In genomic region chr3:14175383-14176037, GRCh38 we compare ENCODE assay signal across 9 cellular contexts. TPM values are rescaled to one million over a fixed set of nuclear protein-coding genes. Genes with fewer than 3 reads are reported as not detected.
A peak's percentile ranks its signal among the peaks of the same experiment; 100 is the strongest.
DNase-seq lines count a peak whose midpoint lies in the region; ATAC-seq and TF ChIP-seq lines count a peak whose summit lies in the region.
"Had no signal": no experiment of that assay in that cellular context is flagged by ENCODE, and none has a peak within 500 bp of the region (broad histone marks: within the 10 kb centered on the region; RNA-seq: fewer than 3 reads in every experiment).

No MANE protein-coding gene starts in this region.

- H3K9ac ChIP-seq in H9 (ENCODE audit: extremely low read depth, insufficient read length, low read length) = no peak overlapping the region

- peaks cover 8% of the 10 kb centered on the region; the same call in 1 of the 2 replicates for H3K36me3 ChIP-seq in MG63

- no peaks in the 10 kb centered on the region for H4K20me1 ChIP-seq in H9 (ENCODE audit: control insufficient read depth, insufficient read depth, insufficient read length)

- H3K27me3 ChIP-seq in H9 (ENCODE audit: insufficient read depth, low read length) (no peaks in the 10 kb centered on the region), MG63 (no peaks in the 10 kb centered on the region)

- H4K8ac ChIP-seq in H9 (replicated peaks; ENCODE audit: insufficient read length, low read depth, low read length) = no peak overlapping the region

- no peak overlapping the region for H3K27ac ChIP-seq in H9 (ENCODE audit: insufficient read length, low read depth, low read length)
- H3K27ac ChIP-seq: thoracic aorta had no signal

- no peak overlapping the region for H3T11ph ChIP-seq in H9 (ENCODE audit: low read length)

- no peak overlapping the region for H3K56ac ChIP-seq in H9 (ENCODE audit: insufficient read length, low read depth, low read length)

- no peak overlapping the region for H4K91ac ChIP-seq in H9 (ENCODE audit: insufficient read length, low read depth, low read length)

- peaks cover 18% of the 10 kb centered on the region for H3K36me3 Mint-ChIP-seq in activated naive CD8-positive, alpha-beta T cell treated with anti-CD3 and anti-CD28 coated beads, Interleukin-2, amount 10 ng/mL, durations not matched to agents 7 days and 5 days
- peaks cover 12 to 30% (median 25%) of the 10 kb centered on the region in 3 experiments for H3K36me3 Mint-ChIP-seq in H9 (ENCODE audit: insufficient read depth in 1 of 3, low read depth in 3 of 3)

- peak; percentile 23 for ATAC-seq in GM21786 (IDR thresholded peaks at IDR 0.05; ENCODE audit: unreplicated experiment)
- ATAC-seq in activated naive CD8-positive, alpha-beta T cell treated with anti-CD3 and anti-CD28 coated beads, Interleukin-2, amount 10 ng/mL, durations not matched to agents 7 days and 5 days (ENCODE audit: low read depth) = peak; percentile 42
- ATAC-seq in GM21576 (IDR thresholded peaks at IDR 0.05; ENCODE audit: unreplicated experiment) = no peak

- H3K27me3 Mint-ChIP-seq in activated naive CD8-positive, alpha-beta T cell treated with anti-CD3 and anti-CD28 coated beads, Interleukin-2, amount 10 ng/mL, durations not matched to agents 7 days and 5 days = no peaks in the 10 kb centered on the region
- no peaks in the 10 kb centered on the region for H3K27me3 Mint-ChIP-seq in H9 (ENCODE audit: low read depth)

- H3K4me1 ChIP-seq in H9 (ENCODE audit: insufficient read depth, low read length) = no peaks in the 10 kb centered on the region

- H3K9me3 ChIP-seq in H9 (ENCODE audit: control insufficient read depth, low read depth, low read length) (no peaks in the 10 kb centered on the region), MG63 (no peaks in the 10 kb centered on the region)
- H3K9me3 ChIP-seq: thoracic aorta had no signal

- peak overlapping the region; percentile 31 for H3K4me3 Mint-ChIP-seq in activated naive CD8-positive, alpha-beta T cell treated with anti-CD3 and anti-CD28 coated beads, Interleukin-2, amount 10 ng/mL, durations not matched to agents 7 days and 5 days
- H3K4me3 Mint-ChIP-seq in H9 = no peak overlapping the region

- H3K79me1 ChIP-seq in H9 (ENCODE audit: insufficient read depth, low read depth, low read length, poor library complexity, severe bottlenecking) = peaks cover 2% of the 10 kb centered on the region

- no peak overlapping the region for H2AK5ac ChIP-seq in H9 (ENCODE audit: insufficient read length, low read length)

- H3K18ac ChIP-seq in H9 (ENCODE audit: insufficient read length, low read depth, low read length) = no peak overlapping the region

- H2BK120ac ChIP-seq in H9 (ENCODE audit: low read depth, low read length, poor library complexity, severe bottlenecking) = no peak overlapping the region

- no peak for TF ChIP-seq CTCF in H9 (conservative IDR thresholded peaks at IDR 0.05)

- WGBS in H9 (ENCODE audit: extremely low coverage, insufficient read length, low lambda C conversion rate) = no CpG with 5 or more reads among the region's 3 CpGs

- H2BK12ac ChIP-seq in H9 (ENCODE audit: insufficient read length, low read depth, low read length) = no peak overlapping the region

- no peak overlapping the region for H2BK5ac ChIP-seq in H9 (ENCODE audit: insufficient read length, low read length)

- peaks cover 48% of the 10 kb centered on the region for H3K4me1 Mint-ChIP-seq in activated naive CD8-positive, alpha-beta T cell treated with anti-CD3 and anti-CD28 coated beads, Interleukin-2, amount 10 ng/mL, durations not matched to agents 7 days and 5 days
- peaks cover 26 to 33% of the 10 kb centered on the region in 2 experiments for H3K4me1 Mint-ChIP-seq in H9

- no peak overlapping the region for H2BK20ac ChIP-seq in H9 (ENCODE audit: low read depth, low read length, poor library complexity, severe bottlenecking)

- no peak overlapping the region for H3K4me2 ChIP-seq in H9 (ENCODE audit: insufficient read depth, insufficient read length, low read length)

- DNase-seq in RPMI7951 (ENCODE audit: low read depth) (peak; percentile 83), H9 (no peak), NCI-H2029 (lab: John Stamatoyannopoulos, UW) (no peak), MG63 (no peak)
- no peak for DNase-seq in activated naive CD8-positive, alpha-beta T cell treated with anti-CD3 and anti-CD28 coated beads, Interleukin-2, amount 10 ng/mL, durations not matched to agents 7 days and 5 days
- DNase-seq in stimulated activated CD8-positive, alpha-beta memory T cell treated with anti-CD3 and anti-CD28 coated beads, Interleukin-12 subunit alpha, Interleukin-12 subunit beta, amount 100 ng/mL, for 1 hour (ENCODE audit: low read depth) = peak; percentile 17

- no peak overlapping the region for H2BK15ac ChIP-seq in H9 (ENCODE audit: low read depth, low read length)

- H3K14ac ChIP-seq in H9 (ENCODE audit: insufficient read depth, low read length) = no peak overlapping the region

- H3K4ac ChIP-seq in H9 (ENCODE audit: low read depth, low read length) = no peak overlapping the region

- H2AFZ ChIP-seq in H9 (ENCODE audit: low read length) = no peak overlapping the region

- no peak overlapping the region for H3K23ac ChIP-seq in H9 (ENCODE audit: insufficient read length, low read depth, low read length)

- POLR2A ChIA-PET in activated naive CD8-positive, alpha-beta T cell treated with anti-CD3 and anti-CD28 coated beads, Interleukin-2, amount 10 ng/mL, durations not matched to agents 7 days and 5 days (lab: Charles Lee) = interaction anchor here (0.6 to 2.1 kb wide), 5 partner anchors 9 to 242 kb away, joined by 3 to 10 read pairs (median 3); partner anchors contain the start of gene CHCHD4

- peak overlapping the region; percentile 24 for H3K27ac Mint-ChIP-seq in activated naive CD8-positive, alpha-beta T cell treated with anti-CD3 and anti-CD28 coated beads, Interleukin-2, amount 10 ng/mL, durations not matched to agents 7 days and 5 days
- peak overlapping the region in 1 of 3 experiments; percentile 72; a peak in 1 of 7 replicates for H3K27ac Mint-ChIP-seq in H9

- peaks cover 11% of the 10 kb centered on the region; the same call in 1 of the 2 replicates for H3K79me2 ChIP-seq in H9 (ENCODE audit: insufficient read depth, low read length)

- H3K23me2 ChIP-seq in H9 (ENCODE audit: insufficient read length, low read depth, low read length, poor library complexity, severe bottlenecking) = peaks cover 13% of the 10 kb centered on the region

- H4K5ac ChIP-seq in H9 (ENCODE audit: insufficient read length, low read depth, low read length) = no peak overlapping the region

- no peaks in the 10 kb centered on the region for H3K9me3 Mint-ChIP-seq in activated naive CD8-positive, alpha-beta T cell treated with anti-CD3 and anti-CD28 coated beads, Interleukin-2, amount 10 ng/mL, durations not matched to agents 7 days and 5 days
- peaks cover 0 to 3% of the 10 kb centered on the region in 2 experiments; a peak in 1 of 5 replicates for H3K9me3 Mint-ChIP-seq in H9

- H3K4me3 ChIP-seq in MG63 = no peak overlapping the region
- H3K4me3 ChIP-seq: thoracic aorta had no signal

RNA-seq across cellular contexts. Expression of gene XPC, which starts 2.9 kb away (rescaled TPM):
- 19.6 and 21.2 TPM in 2 replicates for total RNA-seq in RPMI7951 (2014; rRNA removed; shearing (Covaris generic))
- 10 to 100 TPM; 53.3 to 56.8 TPM for total RNA-seq in activated naive CD8-positive, alpha-beta T cell treated with anti-CD3 and anti-CD28 coated beads, Interleukin-2, amount 10 ng/mL, durations not matched to agents 7 days and 5 days
- total RNA-seq in H9 (2021) = 25.6 and 30.3 TPM in 2 replicates
- total RNA-seq in MG63 (2014; rRNA removed; shearing (Covaris generic); ENCODE audit: low replicate concordance) = 8.2 and 12.0 TPM in 2 replicates

RNA-seq across cellular contexts. Expression of gene LSM3, which starts 3.1 kb away (rescaled TPM):
- total RNA-seq in RPMI7951 (2014; rRNA removed; shearing (Covaris generic)) = 40.7 and 42.8 TPM in 2 replicates
- 10 to 100 TPM; 14.3 to 14.4 TPM for total RNA-seq in activated naive CD8-positive, alpha-beta T cell treated with anti-CD3 and anti-CD28 coated beads, Interleukin-2, amount 10 ng/mL, durations not matched to agents 7 days and 5 days
- total RNA-seq in H9 (2021) = 23.5 and 24.4 TPM in 2 replicates
- 19.7 and 27.5 TPM in 2 replicates for total RNA-seq in MG63 (2014; rRNA removed; shearing (Covaris generic); ENCODE audit: low replicate concordance)

RNA-seq across cellular contexts. Expression of gene TMEM43, which starts 50.7 kb away (rescaled TPM):
- total RNA-seq in RPMI7951 (2014; rRNA removed; shearing (Covaris generic)) = 104 and 114 TPM in 2 replicates
- 10 to 100 TPM; 44.4 to 47.0 TPM for total RNA-seq in activated naive CD8-positive, alpha-beta T cell treated with anti-CD3 and anti-CD28 coated beads, Interleukin-2, amount 10 ng/mL, durations not matched to agents 7 days and 5 days
- 35.8 and 36.7 TPM in 2 replicates for total RNA-seq in H9 (2021)
- 97.6 and 97.8 TPM in 2 replicates for total RNA-seq in MG63 (2014; rRNA removed; shearing (Covaris generic); ENCODE audit: low replicate concordance)

RNA-seq across cellular contexts. Expression of gene CHCHD4, which starts 50.8 kb away (rescaled TPM):
- total RNA-seq in RPMI7951 (2014; rRNA removed; shearing (Covaris generic)) = 19.7 and 21.1 TPM in 2 replicates
- total RNA-seq in activated naive CD8-positive, alpha-beta T cell treated with anti-CD3 and anti-CD28 coated beads, Interleukin-2, amount 10 ng/mL, durations not matched to agents 7 days and 5 days = 10 to 100 TPM; 10.1 to 11.9 TPM
- total RNA-seq in H9 (2021) = 13.3 and 13.7 TPM in 2 replicates
- 22.0 and 24.3 TPM in 2 replicates for total RNA-seq in MG63 (2014; rRNA removed; shearing (Covaris generic); ENCODE audit: low replicate concordance)

Comparison
In these comparisons a context has a peak if more than half of its experiments do, and no peak if none do; other contexts are left out.
1. DNase-seq: peak in RPMI7951 (single experiment) and stimulated activated CD8-positive, alpha-beta memory T cell treated with anti-CD3 and anti-CD28 coated beads, Interleukin-12 subunit alpha, Interleukin-12 subunit beta, amount 100 ng/mL, for 1 hour (single experiment); none in activated naive CD8-positive, alpha-beta T cell treated with anti-CD3 and anti-CD28 coated beads, Interleukin-2, amount 10 ng/mL, durations not matched to agents 7 days and 5 days (single experiment), H9 (single experiment), NCI-H2029 (single experiment) and MG63 (single experiment).